In the genomic region with DNA sequence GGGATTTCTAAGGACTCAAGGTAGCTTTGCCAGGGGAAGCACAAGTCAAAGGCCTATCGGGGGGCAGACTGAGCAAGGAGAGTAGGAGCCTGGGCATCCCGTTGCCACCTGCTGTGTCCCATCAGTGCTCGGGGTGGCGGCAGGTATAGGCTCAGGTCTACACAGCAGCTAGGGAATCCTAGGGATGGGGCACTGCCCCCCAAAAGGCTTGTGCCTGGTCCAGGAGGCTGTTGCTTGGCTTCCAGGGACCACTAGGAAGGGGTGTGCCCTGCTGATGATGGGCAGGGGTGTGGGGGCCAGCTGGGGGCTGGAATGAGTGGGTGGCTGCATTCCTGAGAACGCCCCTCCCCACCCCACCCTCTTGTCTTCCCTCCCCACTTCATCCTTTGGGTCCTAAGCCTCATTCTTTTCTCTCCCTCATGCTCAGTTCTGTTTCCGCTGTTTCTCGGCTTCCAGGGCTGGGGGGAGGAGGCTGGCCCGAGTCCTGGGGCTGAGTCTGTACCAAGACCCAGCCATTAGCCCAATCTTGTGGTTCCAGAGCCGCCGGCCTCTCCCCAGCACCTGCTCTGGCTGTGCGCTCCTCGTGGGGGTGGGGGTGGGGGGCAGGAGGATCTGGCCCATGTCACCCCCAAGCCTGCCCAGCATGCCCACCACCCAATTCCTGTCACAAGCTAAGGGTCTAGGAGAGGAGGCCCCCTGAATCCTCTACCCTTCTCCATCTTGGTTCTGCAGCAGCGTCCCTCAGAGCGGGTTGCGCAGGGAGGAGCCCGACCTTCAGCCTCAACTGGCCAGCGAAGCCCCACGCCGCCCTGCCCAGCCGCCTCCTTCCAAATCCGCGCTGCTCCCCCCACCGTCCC, we compare ENCODE assay signal across 22 cellular contexts. TPM values are rescaled to one million over a fixed set of nuclear protein-coding genes. Genes with fewer than 3 reads are reported as not detected.
DNase-seq lines count a peak whose midpoint lies in the region; ATAC-seq and TF ChIP-seq lines count a peak whose summit lies in the region.
"Had no signal": no experiment of that assay in that cellular context is flagged by ENCODE, and none has a peak within 500 bp of the region (broad histone marks: within the 10 kb centered on the region; RNA-seq: fewer than 3 reads in every experiment).

No MANE protein-coding gene starts in this region.

- no peak for DNase-seq in right cardiac atrium
- no peak for DNase-seq in heart right ventricle
- DNase-seq in fibroblast of the aortic adventitia (ENCODE audit: low read depth): peak; percentile 17
- peak; percentile 82 for DNase-seq in posterior vena cava (ENCODE audit: low spot score)
- no peak for DNase-seq in NCI-H1930 (lab: John Stamatoyannopoulos, UW)
- DNase-seq in activated CD4-positive, alpha-beta T cell treated with anti-CD3 and anti-CD28 coated beads for 1 hour: no peak
- no peak for DNase-seq in T-helper 2 cell
- DNase-seq: activated CD8-positive, alpha-beta T cell treated with anti-CD3 and anti-CD28 coated beads, Interleukin-2, amount 10 ng/mL, durations not matched to agents 7 days and 5 days; activated naive CD4-positive, alpha-beta T cell treated with anti-CD3 and anti-CD28 coated beads, Interleukin-2, amount 10 ng/mL, durations not matched to agents 7 days and 5 days; activated T-cell treated with anti-CD3 and anti-CD28 coated beads, Interleukin-2, amount 50 U/mL, for 1 hour; BE2C; Caco-2; GOT3; hippocampal formation; natural killer cell; NCI-H2081; NCI-H446 treated with DMSO at 0.1 percent for 48 hours; NK-92 treated with Interleukin-12 subunit alpha and Interleukin-12 subunit beta, amount 100 ng/mL, for 24 hours; stimulated activated CD4-positive, alpha-beta T cell treated with anti-CD3 and anti-CD28 coated beads, Interleukin-4, amount 100 ng/mL, for 4 hours had no signal

- H3K27me3 ChIP-seq in right cardiac atrium (ENCODE audit: control insufficient read depth, insufficient read depth) (no peaks in the 10 kb centered on the region), heart right ventricle (peaks cover 0 to 53% (median 28%) of the 10 kb centered on the region in 7 donors)
- H3K27me3 ChIP-seq: BE2C had no signal

- H3K9me3 ChIP-seq in right cardiac atrium (ENCODE audit: control insufficient read depth, low read length): no peaks in the 10 kb centered on the region
- H3K9me3 ChIP-seq in heart right ventricle: no peaks in the 10 kb centered on the region
- H3K9me3 ChIP-seq: BE2C, Caco-2 had no signal

- peaks cover 0 to 21% (median 0%) of the 10 kb centered on the region in 9 donors for H3K36me3 ChIP-seq in heart right ventricle

- H3K4me1 ChIP-seq in right cardiac atrium (ENCODE audit: control insufficient read depth, insufficient read depth, low read length): peaks cover 6% of the 10 kb centered on the region
- peaks cover 10 to 76% (median 28%) of the 10 kb centered on the region in 9 donors for H3K4me1 ChIP-seq in heart right ventricle

- no peak for TF ChIP-seq CTCF in heart right ventricle (IDR thresholded peaks at IDR 0.05)
- no peak for TF ChIP-seq CTCF in fibroblast of the aortic adventitia (IDR thresholded peaks at IDR 0.05; ENCODE audit: insufficient read depth, low read length)

- no peak overlapping the region for H3K4me3 ChIP-seq in right cardiac atrium (ENCODE audit: low read length)
- no peak overlapping the region for H3K4me3 ChIP-seq in heart right ventricle
- no peak overlapping the region for H3K4me3 ChIP-seq in fibroblast of the aortic adventitia (ENCODE audit: low read depth, low read length)
- H3K4me3 ChIP-seq: lung had no signal

- ATAC-seq in right cardiac atrium (no peak), heart right ventricle (no peak), GM21717 (IDR thresholded peaks at IDR 0.05; ENCODE audit: unreplicated experiment) (no peak)
- ATAC-seq: natural killer cell had no signal

- WGBS in right cardiac atrium: 63% methylated on average over 23 of the region's 23 CpGs
- WGBS in heart right ventricle, 2 donors: 65 to 66% methylated on average over 21 to 23 of the region's 23 CpGs

- intact Hi-C loops in right cardiac atrium (cut with DNase I) (no loop called here), heart right ventricle (cut with DNase I) (no loop called here), posterior vena cava (cut with DNase I) (no loop called here)

- H3K27ac ChIP-seq in right cardiac atrium (ENCODE audit: low read length): peak overlapping the region; percentile 30
- peak overlapping the region in 3 of 10 donors; percentile 22 to 92 (median 32) for H3K27ac ChIP-seq in heart right ventricle

RNA-seq across cellular contexts. Expression of a gene that starts 12.8 kb away (rescaled TPM):
- 100 to 1,000 TPM; 122 to 176 (median 159) TPM for total RNA-seq in right cardiac atrium
- 85.5 TPM for polyA plus RNA-seq in right cardiac atrium
- total RNA-seq in heart right ventricle: 100 to 1,000 TPM in 9 of 10 donors, 10 to 100 TPM in 1; 97.2 to 151 (median 120) TPM
- 100 to 1,000 TPM in 1 of 2 donors, 10 to 100 TPM in 1; 62.9 to 130 TPM for polyA plus RNA-seq in heart right ventricle
- total RNA-seq in fibroblast of the aortic adventitia (ENCODE audit: low replicate concordance): 22.7 and 36.1 TPM in 2 replicates
- total RNA-seq in posterior vena cava: 100 to 1,000 TPM; 175 to 217 TPM

RNA-seq across cellular contexts. Expression of a gene that starts 29.3 kb away (rescaled TPM):
- total RNA-seq in right cardiac atrium (over 10,000 TPM in 1 of 4 donors, 1,000 to 10,000 TPM in 3; 6,970 to 10,932 (median 7,338) TPM), heart right ventricle (over 10,000 TPM; 12,560 to 18,019 (median 15,816) TPM), fibroblast of the aortic adventitia (ENCODE audit: low replicate concordance) (3.3 and 4.7 TPM in 2 replicates), posterior vena cava (1,000 to 10,000 TPM; 6,561 to 7,652 TPM)
- polyA plus RNA-seq in right cardiac atrium (9,146 TPM), heart right ventricle (over 10,000 TPM; 13,697 to 18,010 TPM)
- total RNA-seq: activated CD8-positive, alpha-beta T cell treated with anti-CD3 and anti-CD28 coated beads, Interleukin-2, amount 10 ng/mL, durations not matched to agents 7 days and 5 days; Caco-2; HT-29; natural killer cell had no signal

RNA-seq across cellular contexts. Expression of a gene that starts 51.2 kb away (rescaled TPM):
- 10 to 100 TPM; 22.9 to 27.5 (median 25.4) TPM for total RNA-seq in right cardiac atrium
- polyA plus RNA-seq in right cardiac atrium: 21.6 TPM
- 10 to 100 TPM; 15.8 to 29.4 (median 21.0) TPM for total RNA-seq in heart right ventricle
- polyA plus RNA-seq in heart right ventricle: 10 to 100 TPM; 28.2 to 48.6 TPM
- total RNA-seq in fibroblast of the aortic adventitia (ENCODE audit: low replicate concordance): 16.6 and 66.3 TPM in 2 replicates
- 10 to 100 TPM; 33.9 to 42.8 TPM for total RNA-seq in posterior vena cava

RNA-seq across cellular contexts. Expression of a gene that starts 59.8 kb away (rescaled TPM):
- total RNA-seq in right cardiac atrium: 10 to 100 TPM; 42.2 to 58.8 (median 56.2) TPM
- 50.0 TPM for polyA plus RNA-seq in right cardiac atrium
- 100 to 1,000 TPM in 1 of 10 donors, 10 to 100 TPM in 9; 56.1 to 110 (median 74.0) TPM for total RNA-seq in heart right ventricle
- polyA plus RNA-seq in heart right ventricle: 10 to 100 TPM; 56.3 to 68.5 TPM
- 33.2 and 55.0 TPM in 2 replicates for total RNA-seq in fibroblast of the aortic adventitia (ENCODE audit: low replicate concordance)
- 10 to 100 TPM; 41.9 to 44.0 TPM for total RNA-seq in posterior vena cava

Comparison
In these comparisons a context has a peak if more than half of its experiments do, and no peak if none do; other contexts are left out.
1. DNase-seq: peak in fibroblast of the aortic adventitia (single experiment) and posterior vena cava (single experiment); none in right cardiac atrium (0 of 3), heart right ventricle (0 of 2), NCI-H1930 (0 of 2), activated CD4-positive, alpha-beta T cell treated with anti-CD3 and anti-CD28 coated beads for 1 hour (single experiment) and T-helper 2 cell (0 of 5).
2. RNA of a gene that starts 29.3 kb away (total RNA-seq): 12,560 to 18,019 TPM in heart right ventricle, 6,561 to 7,652 TPM in posterior vena cava and 6,970 to 10,932 TPM in right cardiac atrium; 3.3 to 4.7 TPM in fibroblast of the aortic adventitia; every median in the first group is over 1,000 times any median in the second.